Comparison of ENCODE assay signal across 10 cellular contexts in genomic region chr9:113614843-113615648, GRCh38.
A peak's percentile ranks its signal among the peaks of the same experiment; 100 is the strongest.
DNase-seq lines count a peak whose midpoint lies in the region; ATAC-seq and TF ChIP-seq lines count a peak whose summit lies in the region.
"Had no signal": no experiment of that assay in that cellular context is flagged by ENCODE, and none has a peak within 500 bp of the region (broad histone marks: within the 10 kb centered on the region; RNA-seq: fewer than 3 reads in every experiment).

No MANE protein-coding gene starts in this region.

- H3K27me3 Mint-ChIP-seq in activated CD4-positive, alpha-beta T cell treated with anti-CD3 and anti-CD28 coated beads, Interleukin-2, amount 10 ng/mL, durations not matched to agents 7 days and 5 days = no peaks in the 10 kb centered on the region
- H3K27me3 Mint-ChIP-seq in T-helper 17 cell = peaks cover 15% of the 10 kb centered on the region

- H3K9me3 ChIP-seq in T-helper 17 cell (ENCODE audit: control insufficient read depth, low read length, poor library complexity, severe bottlenecking) (no peaks in the 10 kb centered on the region), stomach (no peaks in the 10 kb centered on the region)
- H3K9me3 ChIP-seq: SJSA1 had no signal

- H3K4me1 Mint-ChIP-seq in activated CD4-positive, alpha-beta T cell treated with anti-CD3 and anti-CD28 coated beads, Interleukin-2, amount 10 ng/mL, durations not matched to agents 7 days and 5 days = peaks cover 4% of the 10 kb centered on the region
- H3K4me1 Mint-ChIP-seq in T-helper 17 cell = peaks cover 13% of the 10 kb centered on the region

- ATAC-seq in T-helper 17 cell (peak; percentile 28), left ventricle myocardium superior (peak; percentile 71), GM21423 (IDR thresholded peaks at IDR 0.05; ENCODE audit: unreplicated experiment) (no peak)

- TF ChIP-seq CTCF in stomach (IDR thresholded peaks at IDR 0.05) = no peak

- TF ChIP-seq EP300 in stomach (IDR thresholded peaks at IDR 0.05) = no peak

- H3K36me3 Mint-ChIP-seq in activated CD4-positive, alpha-beta T cell treated with anti-CD3 and anti-CD28 coated beads, Interleukin-2, amount 10 ng/mL, durations not matched to agents 7 days and 5 days (ENCODE audit: low read depth) = no peaks in the 10 kb centered on the region
- H3K36me3 Mint-ChIP-seq in T-helper 17 cell (ENCODE audit: low read depth) = no peaks in the 10 kb centered on the region

- no peak overlapping the region for H3K27ac Mint-ChIP-seq in activated CD4-positive, alpha-beta T cell treated with anti-CD3 and anti-CD28 coated beads, Interleukin-2, amount 10 ng/mL, durations not matched to agents 7 days and 5 days
- H3K27ac Mint-ChIP-seq in T-helper 17 cell = no peak overlapping the region

- peak overlapping the region in 4 of 5 donors; percentile 61 to 73 (median 67) for H3K27ac ChIP-seq in stomach
- H3K27ac ChIP-seq: SJSA1 had no signal

- no peaks in the 10 kb centered on the region for H3K36me3 ChIP-seq in stomach
- H3K36me3 ChIP-seq: SJSA1 had no signal

- H3K4me1 ChIP-seq in stomach = peaks cover 36 to 50% (median 42%) of the 10 kb centered on the region in 4 donors

- whole genome bisulfite sequencing in stomach, 5 donors = 28 to 45% (median 33%) methylated on average over 13 to 14 of the region's 14 CpGs

- CTCF ChIA-PET in activated CD4-positive, alpha-beta T cell treated with anti-CD3 and anti-CD28 coated beads, Interleukin-2, amount 10 ng/mL, durations not matched to agents 7 days and 5 days (lab: Charles Lee) = interaction anchor here (1.8 kb wide), 1 partner anchor 14 kb away, joined by 4 read pairs; no protein-coding TSS in a partner anchor

- DNase-seq in activated CD4-positive, alpha-beta T cell treated with anti-CD3 and anti-CD28 coated beads for 48 hours = peak; percentile 47
- DNase-seq in activated CD4-positive, alpha-beta T cell treated with anti-CD3 and anti-CD28 coated beads, Interleukin-2, amount 10 ng/mL, durations not matched to agents 7 days and 5 days = no peak
- no peak for DNase-seq in T-helper 17 cell
- peak; percentile 75 for DNase-seq in left ventricle myocardium superior
- DNase-seq in stomach = no peak
- no peak for DNase-seq in NCI-H526 treated with DMSO at 0.1 percent for 48 hours (lab: John Stamatoyannopoulos, UW)
- no peak for DNase-seq in GM19238 (ENCODE audit: insufficient read length, low spot score)
- DNase-seq: DND-41 had no signal

- no peak for TF ChIP-seq POLR2A in stomach (IDR thresholded peaks at IDR 0.05)

- intact Hi-C loops in left ventricle myocardium superior (cut with micrococcal nuclease) (no loop called here), stomach (cut with DNase I; ENCODE audit: low total_unique reads) (no loop called here)

- H3K4me3 ChIP-seq in stomach = no peak overlapping the region
- H3K4me3 ChIP-seq: SJSA1 had no signal

- no peak overlapping the region for H3K4me3 Mint-ChIP-seq in activated CD4-positive, alpha-beta T cell treated with anti-CD3 and anti-CD28 coated beads, Interleukin-2, amount 10 ng/mL, durations not matched to agents 7 days and 5 days
- no peak overlapping the region for H3K4me3 Mint-ChIP-seq in T-helper 17 cell

- H3K27me3 ChIP-seq in stomach = no peaks in the 10 kb centered on the region
- H3K27me3 ChIP-seq: SJSA1 had no signal

- POLR2A ChIA-PET in activated CD4-positive, alpha-beta T cell treated with anti-CD3 and anti-CD28 coated beads, Interleukin-2, amount 10 ng/mL, durations not matched to agents 7 days and 5 days (lab: Charles Lee) = no interaction called here

- no peaks in the 10 kb centered on the region for H3K9me3 Mint-ChIP-seq in activated CD4-positive, alpha-beta T cell treated with anti-CD3 and anti-CD28 coated beads, Interleukin-2, amount 10 ng/mL, durations not matched to agents 7 days and 5 days

Comparison
In these comparisons a context has a peak if more than half of its experiments do, and no peak if none do; other contexts are left out.
1. DNase-seq: peak in activated CD4-positive, alpha-beta T cell treated with anti-CD3 and anti-CD28 coated beads for 48 hours (single experiment) and left ventricle myocardium superior (single experiment); none in activated CD4-positive, alpha-beta T cell treated with anti-CD3 and anti-CD28 coated beads, Interleukin-2, amount 10 ng/mL, durations not matched to agents 7 days and 5 days (single experiment), T-helper 17 cell (0 of 3), stomach (single experiment), NCI-H526 treated with DMSO at 0.1 percent for 48 hours (single experiment) and GM19238 (single experiment).